ENCODE assay signal across 6 cellular contexts in genomic region chr4:985123-985830, GRCh38. TPM values are rescaled to one million over a fixed set of nuclear protein-coding genes. Genes with fewer than 3 reads are reported as not detected.
DNase-seq lines count a peak whose midpoint lies in the region; ATAC-seq and TF ChIP-seq lines count a peak whose summit lies in the region.

No MANE protein-coding gene starts in this region.

- ATAC-seq in HG02938 (IDR thresholded peaks at IDR 0.05; ENCODE audit: unreplicated experiment): no peak

- TF ChIP-seq RAD21 in liver (IDR thresholded peaks at IDR 0.05): peak; percentile 34 to 41

- DNase-seq in LoVo (ENCODE audit: low spot score) (peak; percentile 15), transverse colon (peak; percentile 89), Kasumi-1 (lab: John Stamatoyannopoulos, UW) (no peak)
- peak; percentile 62 for DNase-seq in activated effector memory CD4-positive, alpha-beta T cell treated with Interleukin-2 at 50 U/mL for 16 hours

- H3K36me3 ChIP-seq in liver (ENCODE audit: control insufficient read depth in 4 of 4, insufficient read depth in 3 of 4, low read depth in 1 of 4, low read length in 3 of 4) (peaks cover 0 to 5% (median 2%) of the 10 kb centered on the region in 4 donors), transverse colon (no peaks in the 10 kb centered on the region)

- H3K4me1 ChIP-seq in liver (ENCODE audit: control insufficient read depth in 4 of 4, insufficient read depth in 4 of 4, low read length in 3 of 4) (peaks cover 11 to 44% (median 32%) of the 10 kb centered on the region in 4 donors), transverse colon (peaks cover 22 to 34% (median 29%) of the 10 kb centered on the region in 4 donors)

- peak; percentile 55 for TF ChIP-seq POLR2A in transverse colon (IDR thresholded peaks at IDR 0.05)

- TF ChIP-seq CTCF in liver (IDR thresholded peaks at IDR 0.05; ENCODE audit: low read depth, low read length, missing input control) (no peak), transverse colon (IDR thresholded peaks at IDR 0.05) (no peak)

- H3K27me3 ChIP-seq in liver (ENCODE audit: control insufficient read depth in 4 of 4, insufficient read depth in 4 of 4, low read length in 3 of 4): no peaks in the 10 kb centered on the region
- no peaks in the 10 kb centered on the region for H3K27me3 ChIP-seq in transverse colon

- peak overlapping the region; percentile 22 to 34 for H3K27ac ChIP-seq in liver (ENCODE audit: low read depth in 1 of 2, low read length in 2 of 2)
- peak overlapping the region in 3 of 4 donors; percentile 11 to 27 (median 14) for H3K27ac ChIP-seq in transverse colon

- H3K4me3 ChIP-seq in liver (ENCODE audit: low read depth in 1 of 3, low read length in 3 of 3) (peak overlapping the region in 1 of 3 donors; percentile 2), transverse colon (peak overlapping the region in 3 of 4 donors; percentile 13 to 40 (median 15))

- 28% methylated on average over 23 of the region's 23 CpGs for WGBS in liver
- 49 to 53% methylated on average over 9 to 23 of the region's 23 CpGs for WGBS in transverse colon (ENCODE audit: low coverage in 1 of 2), 2 donors

- TF ChIP-seq EP300 in transverse colon (IDR thresholded peaks at IDR 0.05; ENCODE audit: low read depth): no peak

- in situ Hi-C loops in transverse colon (cut with MboI; ENCODE audit: low pct_ligation_motif_present in 1 of 4, low pct_unique_long_range_greater_than_20kb in 1 of 4, low sequenced_read_pairs in 3 of 4): no loop called here

- H3K9me3 ChIP-seq in liver (ENCODE audit: control insufficient read depth in 4 of 4, low read length in 3 of 4) (no peaks in the 10 kb centered on the region), transverse colon (no peaks in the 10 kb centered on the region)

- intact Hi-C loops in transverse colon (cut with DNase I; ENCODE audit: low total_unique reads): no loop called here

- no peak overlapping the region for H3K9ac ChIP-seq in liver (ENCODE audit: low read depth in 1 of 2, low read length in 2 of 2)

TF ChIP-seq in liver, 16 proteins besides CTCF, POLR2A, EP300 and RAD21:
- peak; percentile 56 for TF ChIP-seq TAF1 (conservative IDR thresholded peaks at IDR 0.05)
- no peak for TF ChIP-seq JUND (IDR thresholded peaks at IDR 0.05)
- no peak for TF ChIP-seq NR2F2 (IDR thresholded peaks at IDR 0.05)
- TF ChIP-seq HNF4A (conservative IDR thresholded peaks at IDR 0.05): peak in 1 of 2 donors; percentile 12
- TF ChIP-seq GABPA (IDR thresholded peaks at IDR 0.05 in 1 of 2, conservative IDR thresholded peaks at IDR 0.05 in 1 of 2): no peak
- TF ChIP-seq EGR1 (IDR thresholded peaks at IDR 0.05; ENCODE audit: low read depth in 2 of 2): no peak
- TF ChIP-seq MAX (IDR thresholded peaks at IDR 0.05): no peak
- TF ChIP-seq FOXA2 (IDR thresholded peaks at IDR 0.05): no peak
- TF ChIP-seq YY1 (IDR thresholded peaks at IDR 0.05): peak; percentile 73
- TF ChIP-seq SP1 (IDR thresholded peaks at IDR 0.05): no peak
- TF ChIP-seq, protein P1, sequence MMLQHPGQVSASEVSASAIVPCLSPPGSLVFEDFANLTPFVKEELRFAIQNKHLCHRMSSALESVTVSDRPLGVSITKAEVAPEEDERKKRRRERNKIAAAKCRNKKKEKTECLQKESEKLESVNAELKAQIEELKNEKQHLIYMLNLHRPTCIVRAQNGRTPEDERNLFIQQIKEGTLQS (IDR thresholded peaks at IDR 0.05): no peak
- no peak for TF ChIP-seq REST (IDR thresholded peaks at IDR 0.05)

RNA-seq across cellular contexts. Expression of gene IDUA, which starts 1.6 kb away (rescaled TPM):
- total RNA-seq in liver (1 to 10 TPM; 3.8 to 4.5 TPM), transverse colon (10 to 100 TPM; 25.9 to 78.6 (median 40.4) TPM)
- 1 to 10 TPM; 3.0 to 3.8 TPM for polyA plus RNA-seq in liver

RNA-seq across cellular contexts. Expression of gene SLC26A1, which starts 7.9 kb away (rescaled TPM):
- 10 to 100 TPM; 34.7 to 41.0 TPM for total RNA-seq in liver
- 10 to 100 TPM in 1 of 2 donors, 1 to 10 TPM in 1; 5.1 to 17.8 TPM for polyA plus RNA-seq in liver
- total RNA-seq in transverse colon: 1 to 10 TPM; 1.7 to 4.1 (median 2.8) TPM

RNA-seq across cellular contexts. Expression of gene DGKQ, which starts 11.9 kb away (rescaled TPM):
- 1 to 10 TPM; 2.4 to 8.8 TPM for total RNA-seq in liver
- 1 to 10 TPM; 1.5 to 4.8 TPM for polyA plus RNA-seq in liver
- total RNA-seq in transverse colon: 100 to 1,000 TPM in 2 of 4 donors, 10 to 100 TPM in 2; 51.8 to 147 (median 86.0) TPM

RNA-seq across cellular contexts. Expression of gene FGFRL1, which starts 26.1 kb away (rescaled TPM):
- 10 to 100 TPM; 15.2 to 29.6 TPM for total RNA-seq in liver
- polyA plus RNA-seq in liver: 10 to 100 TPM; 14.2 to 49.1 TPM
- 10 to 100 TPM; 11.7 to 15.9 (median 14.2) TPM for total RNA-seq in transverse colon

RNA-seq across cellular contexts. Expression of gene TMEM175, which starts 53.0 kb away (rescaled TPM):
- total RNA-seq in liver: 10 to 100 TPM; 18.6 to 26.0 TPM
- 10 to 100 TPM; 25.0 to 26.3 TPM for polyA plus RNA-seq in liver
- total RNA-seq in transverse colon: 100 to 1,000 TPM in 1 of 4 donors, 10 to 100 TPM in 3; 44.0 to 116 (median 50.5) TPM

Comparison
In these comparisons a context has a peak if more than half of its experiments do, and no peak if none do; other contexts are left out.
1. DNase-seq: peak in LoVo (single experiment), activated effector memory CD4-positive, alpha-beta T cell treated with Interleukin-2 at 50 U/mL for 16 hours (single experiment) and transverse colon (single experiment); none in Kasumi-1 (0 of 2).
2. RNA of gene IDUA, which starts 1.6 kb away (total RNA-seq): 25.9 to 78.6 TPM in transverse colon; 3.8 to 4.5 TPM in liver; every median in the first group is over 4 times any median in the second.
3. RNA of gene SLC26A1, which starts 7.9 kb away (total RNA-seq): 34.7 to 41.0 TPM in liver; 1.7 to 4.1 TPM in transverse colon; every median in the first group is over 4 times any median in the second.
4. RNA of gene DGKQ, which starts 11.9 kb away (total RNA-seq): 51.8 to 147 TPM in transverse colon; 2.4 to 8.8 TPM in liver; every median in the first group is over 4 times any median in the second.